ENCODE assay signal across 17 cellular contexts in genomic region chr17:6097005-6097279, GRCh38. TPM values are rescaled to one million over a fixed set of nuclear protein-coding genes. Genes with fewer than 3 reads are reported as not detected.
"Had no signal": no experiment of that assay in that cellular context is flagged by ENCODE, and none has a peak within 500 bp of the region (broad histone marks: within the 10 kb centered on the region; RNA-seq: fewer than 3 reads in every experiment).

No MANE protein-coding gene starts in this region.

- H3K27me3 ChIP-seq: esophagus muscularis mucosa, gastrocnemius medialis, heart right ventricle, left lung, neutrophil, stomach had no signal

- H3K4me3 ChIP-seq: esophagus muscularis mucosa, gastrocnemius medialis, heart right ventricle, left lung, skin epidermis, stomach had no signal

- H3K4me1 ChIP-seq: left lung, stomach had no signal

- H3K36me3 ChIP-seq: gastrocnemius medialis, heart right ventricle, left lung, neutrophil, stomach had no signal

- H3K9me3 ChIP-seq: esophagus muscularis mucosa, gastrocnemius medialis, heart right ventricle, left lung, neutrophil, stomach had no signal

- H3K27ac ChIP-seq: epithelial cell of prostate, esophagus muscularis mucosa, left lung, neutrophil, skin epidermis, stomach had no signal

- DNase-seq: effector memory CD4-positive, alpha-beta T cell; gastrocnemius medialis; heart right ventricle; islet precursor cell; left lung; naive thymus-derived CD4-positive, alpha-beta T cell; stimulated activated CD4-positive, alpha-beta T cell treated with anti-CD3 and anti-CD28 coated beads, Interleukin-12 subunit alpha, Interleukin-12 subunit beta, amount 100 ng/mL, for 4 hours; stimulated activated naive CD4-positive, alpha-beta T cell; stomach; trophoblast cell had no signal

- FAIRE-seq: urothelium cell line had no signal

- ATAC-seq: gastrocnemius medialis; heart right ventricle; left lung; naive thymus-derived CD4-positive, alpha-beta T cell; sciatic nerve had no signal

RNA-seq across cellular contexts. Expression of gene WSCD1, which starts 26.8 kb away (rescaled TPM):
- total RNA-seq: osteoblast had no signal
- polyA plus RNA-seq: naive thymus-derived CD4-positive, alpha-beta T cell had no signal
